Comparison of ENCODE assay signal across 8 cellular contexts in the genomic region with DNA sequence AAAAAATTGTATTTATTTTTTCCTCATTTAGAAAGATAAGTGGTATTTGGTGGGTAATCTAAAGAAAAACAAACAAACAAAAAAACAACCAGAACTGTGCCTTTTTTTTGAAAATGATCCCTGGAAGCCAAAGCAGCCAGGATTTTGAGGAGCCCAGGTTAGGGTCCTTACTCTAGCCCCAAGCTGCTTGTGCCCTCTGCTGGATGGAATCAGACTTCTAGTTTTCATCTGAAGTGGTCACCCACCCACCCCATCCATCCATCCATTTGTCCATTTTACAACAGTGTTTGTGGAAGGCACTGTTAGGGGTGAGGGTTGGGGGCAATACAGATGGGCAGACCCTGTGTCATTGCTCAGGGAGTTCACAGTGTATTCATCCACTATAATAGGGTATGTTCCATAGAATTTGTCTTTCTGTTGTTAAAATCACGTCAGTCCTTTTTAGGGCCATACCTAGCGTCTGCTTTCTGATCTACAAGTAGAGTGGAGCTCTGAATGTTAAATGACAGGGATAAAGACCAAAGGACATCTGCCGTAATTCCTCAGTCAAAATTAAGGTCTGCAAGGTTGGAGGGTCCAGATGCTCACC. TPM values are rescaled to one million over a fixed set of nuclear protein-coding genes. Genes with fewer than 3 reads are reported as not detected.
DNase-seq lines count a peak whose midpoint lies in the region; ATAC-seq and TF ChIP-seq lines count a peak whose summit lies in the region.

No MANE protein-coding gene starts in this region.

- ATAC-seq in GM18858 (IDR thresholded peaks at IDR 0.05; ENCODE audit: unreplicated experiment) (no peak), GM19463 (IDR thresholded peaks at IDR 0.05; ENCODE audit: unreplicated experiment) (no peak)

- no peak overlapping the region for H2BK15ac ChIP-seq in mesenchymal stem cell (ENCODE audit: low read depth, poor library complexity, severe bottlenecking)

- H3K4me1 ChIP-seq in mesenchymal stem cell (ENCODE audit: control insufficient read depth, insufficient read depth, low read depth, low read length) (peaks cover 13% of the 10 kb centered on the region), suprapubic skin (peaks cover 29% of the 10 kb centered on the region)

- no peak overlapping the region for H2BK5ac ChIP-seq in mesenchymal stem cell (ENCODE audit: low read depth, low read length, poor library complexity, severe bottlenecking)

- no peak overlapping the region for H3K18ac ChIP-seq in mesenchymal stem cell (ENCODE audit: low read depth in 1 of 2, low read length in 2 of 2)

- no peak overlapping the region for H3K4me2 ChIP-seq in mesenchymal stem cell (ENCODE audit: low read length, poor library complexity, severe bottlenecking)

- H3K79me1 ChIP-seq in mesenchymal stem cell (replicated peaks; ENCODE audit: low read length, poor library complexity, severe bottlenecking) = peaks cover 20% of the 10 kb centered on the region

- no peak overlapping the region for H3K27ac ChIP-seq in mesenchymal stem cell (ENCODE audit: low read length, poor library complexity, severe bottlenecking)
- no peak overlapping the region for H3K27ac ChIP-seq in suprapubic skin

- H3K4me3 ChIP-seq in astrocyte of the spinal cord (ENCODE audit: low read depth, low read length) (no peak overlapping the region), mesenchymal stem cell (ENCODE audit: insufficient read depth in 1 of 2, low read depth in 1 of 2, low read length in 2 of 2) (no peak overlapping the region), suprapubic skin (no peak overlapping the region)

- H3K23ac ChIP-seq in mesenchymal stem cell (ENCODE audit: low read length in 2 of 2) = no peak overlapping the region

- TF ChIP-seq CTCF in astrocyte of the spinal cord (IDR thresholded peaks at IDR 0.05; ENCODE audit: low read depth, low read length) = peak; percentile 70
- no peak for TF ChIP-seq CTCF in suprapubic skin (IDR thresholded peaks at IDR 0.05)

- H3K4ac ChIP-seq in mesenchymal stem cell (ENCODE audit: low read depth in 1 of 2, low read length in 2 of 2) = no peak overlapping the region

- H3K36me3 ChIP-seq in mesenchymal stem cell (ENCODE audit: control insufficient read depth in 1 of 2, insufficient read depth in 2 of 2, low read depth in 1 of 2, low read length in 2 of 2) = peaks cover 18 to 35% of the 10 kb centered on the region in 2 experiments
- peaks cover 23% of the 10 kb centered on the region for H3K36me3 ChIP-seq in suprapubic skin

- TF ChIP-seq EP300 in suprapubic skin (IDR thresholded peaks at IDR 0.05) = no peak

- in situ Hi-C loops in astrocyte of the spinal cord (cut with HindIII; ENCODE audit: low sequenced_read_pairs) = no loop called here

- H4K8ac ChIP-seq in mesenchymal stem cell (ENCODE audit: low read length) = no peak overlapping the region

- H3K14ac ChIP-seq in mesenchymal stem cell (ENCODE audit: low read length in 2 of 2) = no peak overlapping the region

- H2AFZ ChIP-seq in mesenchymal stem cell (ENCODE audit: low read depth, low read length) = no peak overlapping the region

- H2BK12ac ChIP-seq in mesenchymal stem cell (ENCODE audit: low read length in 2 of 2) = no peak overlapping the region

- peak overlapping the region; percentile 0 for H3K9ac ChIP-seq in mesenchymal stem cell (ENCODE audit: low read length)

- no peaks in the 10 kb centered on the region for H3K9me3 ChIP-seq in mesenchymal stem cell (ENCODE audit: control insufficient read depth, low read length)
- H3K9me3 ChIP-seq in suprapubic skin = no peaks in the 10 kb centered on the region

- no peak overlapping the region for H2BK120ac ChIP-seq in mesenchymal stem cell (ENCODE audit: low read depth, low read length)

- 92% methylated on average over 3 of the region's 3 CpGs for WGBS in mesenchymal stem cell
- WGBS in suprapubic skin = 95% methylated on average over 3 of the region's 3 CpGs

- H3K27me3 ChIP-seq in mesenchymal stem cell (ENCODE audit: control insufficient read depth in 1 of 2, insufficient read depth in 1 of 2, low read length in 2 of 2) = no peaks in the 10 kb centered on the region
- H3K27me3 ChIP-seq in suprapubic skin = no peaks in the 10 kb centered on the region

- DNase-seq in AG08395 (ENCODE audit: low spot score) (peak; percentile 21), Daoy (ENCODE audit: low read depth) (peak; percentile 41), NCI-H1694 treated with DMSO at 0.1 percent for 48 hours (lab: John Stamatoyannopoulos, UW) (peak; percentile 60), astrocyte of the spinal cord (ENCODE audit: low read depth, low spot score) (peak; percentile 51), mesenchymal stem cell (peak; percentile 55), suprapubic skin (ENCODE audit: low spot score in 2 of 2) (no peak)

- no peak overlapping the region for H4K91ac ChIP-seq in mesenchymal stem cell (ENCODE audit: low read length)

- no peak for TF ChIP-seq POLR2A in suprapubic skin (IDR thresholded peaks at IDR 0.05)

- no peak overlapping the region for H2AK5ac ChIP-seq in mesenchymal stem cell (ENCODE audit: low read length, severe bottlenecking)

RNA-seq across cellular contexts. Expression of a gene that starts 3.0 kb away (rescaled TPM):
- total RNA-seq in Daoy (2014; rRNA removed; shearing (Covaris generic)) = 39.8 and 43.8 TPM in 2 replicates
- polyA plus RNA-seq in mesenchymal stem cell (2013, experiment 1 of 2) = 34.6 TPM
- polyA plus RNA-seq in mesenchymal stem cell (2013, experiment 2 of 2) = 34.2 TPM
- 10 to 100 TPM; 22.2 to 31.1 (median 28.3) TPM for total RNA-seq in suprapubic skin

RNA-seq across cellular contexts. Expression of a gene that starts 3.6 kb away (rescaled TPM):
- total RNA-seq in Daoy (2014; rRNA removed; shearing (Covaris generic)) = 57.0 and 67.2 TPM in 2 replicates
- 30.6 TPM for polyA plus RNA-seq in mesenchymal stem cell (2013, experiment 1 of 2)
- polyA plus RNA-seq in mesenchymal stem cell (2013, experiment 2 of 2) = 33.0 TPM
- 10 to 100 TPM in 3 of 4 donors, 1 to 10 TPM in 1; 8.8 to 36.5 (median 13.8) TPM for total RNA-seq in suprapubic skin

RNA-seq across cellular contexts. Expression of a gene that starts 55.1 kb away (rescaled TPM):
- not detected in 2 replicates for total RNA-seq in Daoy (2014; rRNA removed; shearing (Covaris generic))
- polyA plus RNA-seq in mesenchymal stem cell (2013, experiment 1 of 2) = not detected
- not detected for polyA plus RNA-seq in mesenchymal stem cell (2013, experiment 2 of 2)
- total RNA-seq in suprapubic skin = not detected

RNA-seq across cellular contexts. Expression of a gene that starts 59.5 kb away (rescaled TPM):
- total RNA-seq in Daoy (2014; rRNA removed; shearing (Covaris generic)) = 19.7 and 20.9 TPM in 2 replicates
- 39.7 TPM for polyA plus RNA-seq in mesenchymal stem cell (2013, experiment 1 of 2)
- 40.4 TPM for polyA plus RNA-seq in mesenchymal stem cell (2013, experiment 2 of 2)
- 10 to 100 TPM; 14.9 to 26.1 (median 23.5) TPM for total RNA-seq in suprapubic skin

Comparison
In these comparisons a context has a peak if more than half of its experiments do, and no peak if none do; other contexts are left out.
1. DNase-seq: peak in AG08395 (single experiment), Daoy (single experiment), NCI-H1694 treated with DMSO at 0.1 percent for 48 hours (single experiment), astrocyte of the spinal cord (single experiment) and mesenchymal stem cell (single experiment); none in suprapubic skin (0 of 2).